In genomic region chr6:149134531-149134933, GRCh38 we compare ENCODE assay signal across 26 cellular contexts.
A peak's percentile ranks its signal among the peaks of the same experiment; 100 is the strongest.
DNase-seq lines count a peak whose midpoint lies in the region; ATAC-seq, FAIRE-seq and TF ChIP-seq lines count a peak whose summit lies in the region.
"Had no signal": no experiment of that assay in that cellular context is flagged by ENCODE, and none has a peak within 500 bp of the region (broad histone marks: within the 10 kb centered on the region; RNA-seq: fewer than 3 reads in every experiment).

No MANE protein-coding gene starts in this region.

- H2BK15ac ChIP-seq in IMR-90 (ENCODE audit: low read depth, low read length) = no peak overlapping the region

- no peak for FAIRE-seq in K562 (lab: Jason Lieb, UNC)
- FAIRE-seq: GM18507 had no signal

- intact Hi-C loops in IMR-90 (cut with micrococcal nuclease) (no loop called here), K562 (cut with micrococcal nuclease) (no loop called here)

- no peaks in the 10 kb centered on the region for H3K9me2 ChIP-seq in hepatocyte (replicated peaks; ENCODE audit: insufficient read depth)

- no peak overlapping the region for H4K5ac ChIP-seq in IMR-90 (ENCODE audit: low read depth, low read length)

- H3K23ac ChIP-seq in IMR-90 (ENCODE audit: low read depth, low read length) = no peak overlapping the region

- H3K14ac ChIP-seq in IMR-90 (replicated peaks; ENCODE audit: low read depth, low read length) = no peak overlapping the region

- H3K4ac ChIP-seq in IMR-90 (ENCODE audit: low read depth, low read length) = no peak overlapping the region

- in situ Hi-C loops in IMR-90 (cut with MboI; ENCODE audit: low sequenced_read_pairs) = no loop called here
- in situ Hi-C loops in K562 (cut with MboI) = no loop called here

- no peak overlapping the region for H2BK5ac ChIP-seq in IMR-90 (ENCODE audit: low read depth, low read length, poor library complexity, severe bottlenecking)

- H3K79me2 ChIP-seq in K562 (ENCODE audit: control insufficient read depth, insufficient read depth, low read length) (no peaks in the 10 kb centered on the region), hepatocyte (no peaks in the 10 kb centered on the region)

- H3K79me1 ChIP-seq in IMR-90 (ENCODE audit: low read depth in 1 of 2, low read length in 2 of 2) = no peaks in the 10 kb centered on the region

- H3K18ac ChIP-seq in IMR-90 (ENCODE audit: low read depth, low read length) = no peak overlapping the region

- no peak overlapping the region for H4K91ac ChIP-seq in IMR-90 (ENCODE audit: insufficient read depth, low read depth, low read length)

- CTCF ChIA-PET in IMR-90 (lab: Yijun Ruan, JAX) (no interaction called here), K562 (lab: Yijun Ruan, JAX; ENCODE audit: low intra/inter-chr PET ratio) (no interaction called here)

- TF ChIP-seq CTCF in IMR-90 (conservative IDR thresholded peaks at IDR 0.05; ENCODE audit: low read depth, low read length) = no peak
- no peak for TF ChIP-seq CTCF in K562 (IDR thresholded peaks at IDR 0.05 in 2 of 3, conservative IDR thresholded peaks at IDR 0.05 in 1 of 3; ENCODE audit: insufficient read depth in 2 of 3, low read depth in 1 of 3, low read length in 3 of 3)
- no peak for TF ChIP-seq CTCF in hepatocyte (IDR thresholded peaks at IDR 0.05; ENCODE audit: poor library complexity)

- H2AK5ac ChIP-seq in IMR-90 (ENCODE audit: low read depth, low read length) = no peak overlapping the region

- DNase-seq in DMS53 (lab: John Stamatoyannopoulos, UW) = peak; percentile 13
- peak; percentile 36 for DNase-seq in IMR-90
- no peak for DNase-seq in K562 (ENCODE audit: extremely low read depth in 1 of 4, low spot score in 3 of 4)
- no peak for DNase-seq in hepatocyte (ENCODE audit: low spot score)
- DNase-seq in HUDEP-2 (lab: John Stamatoyannopoulos, UW; ENCODE audit: unreplicated experiment in 76 of 76) = no peak
- DNase-seq in amygdala (lab: John Stamatoyannopoulos, UW) = no peak
- no peak for DNase-seq in OCI-M2 (lab: John Stamatoyannopoulos, UW; ENCODE audit: unreplicated experiment)
- no peak for DNase-seq in GM19240 (ENCODE audit: insufficient read length, low spot score)
- DNase-seq: activated CD8-positive, alpha-beta T cell treated with anti-CD3 and anti-CD28 coated beads, Interleukin-2, amount 10 ng/mL, durations not matched to agents 7 days and 5 days; activated naive CD4-positive, alpha-beta T cell treated with Interleukin-2 at 50 U/mL for 16 hours; activated T-cell treated with anti-CD3 and anti-CD28 coated beads, Interleukin-2, amount 50 U/mL, for 1 hour; aorta; effector CD8-positive, alpha-beta T cell; hippocampal formation; islet precursor cell; MM.1S; NCI-H1694; NCI-H226; SJCRH30; spleen; stimulated activated CD4-positive, alpha-beta T cell treated with anti-CD3 and anti-CD28 coated beads, Interleukin-4, amount 100 ng/mL, for 24 hours; trophoblast cell had no signal

- H4K20me1 ChIP-seq in IMR-90 (ENCODE audit: insufficient read depth, low read length) (no peaks in the 10 kb centered on the region), K562 (replicated peaks; ENCODE audit: control insufficient read depth, insufficient read depth, low read length) (no peaks in the 10 kb centered on the region), hepatocyte (ENCODE audit: insufficient read depth, poor library complexity, severe bottlenecking) (no peaks in the 10 kb centered on the region)

- H3K4me3 ChIP-seq in IMR-90 (ENCODE audit: insufficient read depth, low read depth, low read length) (no peak overlapping the region), K562 (no peak overlapping the region), hepatocyte (no peak overlapping the region)
- H3K4me3 ChIP-seq: esophagus muscularis mucosa, SJCRH30, spleen had no signal

- no peak for TF ChIP-seq EP300 in K562 (IDR thresholded peaks at IDR 0.05; ENCODE audit: low read length)

- TF ChIP-seq RAD21 in IMR-90 (IDR thresholded peaks at IDR 0.05; ENCODE audit: low read length) = no peak
- TF ChIP-seq RAD21 in K562 (CRISPR knock-in tag; conservative IDR thresholded peaks at IDR 0.05 in 1 of 2, IDR thresholded peaks at IDR 0.05 in 1 of 2) = no peak

- TF ChIP-seq POLR2A in IMR-90 (IDR thresholded peaks at IDR 0.05; ENCODE audit: low read depth, low read length) = no peak
- no peak for TF ChIP-seq POLR2A in K562 (conservative IDR thresholded peaks at IDR 0.05)

- no peaks in the 10 kb centered on the region for H3K36me3 ChIP-seq in IMR-90 (ENCODE audit: control insufficient read depth, insufficient read depth, low read length)
- H3K36me3 ChIP-seq in K562 (ENCODE audit: control insufficient read depth, insufficient read depth, low read length) = no peaks in the 10 kb centered on the region
- H3K36me3 ChIP-seq in hepatocyte (replicated peaks; ENCODE audit: insufficient read depth, low read depth) = no peaks in the 10 kb centered on the region
- H3K36me3 ChIP-seq: esophagus muscularis mucosa, SJCRH30, spleen had no signal

- POLR2A ChIA-PET in IMR-90 (lab: Charles Lee; ENCODE audit: unreplicated experiment) (no interaction called here), K562 (lab: Yijun Ruan, JAX) (no interaction called here)

- no TSS peak for BruUV-seq in IMR-90 (replicated peaks; lab: Mats Ljungman, UMichigan)
- BruUV-seq in K562 (replicated peaks; lab: Mats Ljungman, UMichigan) = no TSS peak

- H4K8ac ChIP-seq in IMR-90 (ENCODE audit: low read depth in 2 of 2, low read length in 2 of 2) = no peak overlapping the region

- H3K4me1 ChIP-seq in IMR-90 (ENCODE audit: control insufficient read depth, insufficient read depth, low read length) = peaks cover 3% of the 10 kb centered on the region
- H3K4me1 ChIP-seq in K562 (replicated peaks in 1 of 2; ENCODE audit: control insufficient read depth in 2 of 2, insufficient read depth in 2 of 2, low read length in 2 of 2) = peaks cover 16 to 45% of the 10 kb centered on the region in 2 experiments
- no peaks in the 10 kb centered on the region for H3K4me1 ChIP-seq in hepatocyte (ENCODE audit: insufficient read depth)
- H3K4me1 ChIP-seq: esophagus muscularis mucosa, SJCRH30 had no signal

- H3K9ac ChIP-seq in IMR-90 (ENCODE audit: low read depth, low read length) (no peak overlapping the region), K562 (ENCODE audit: insufficient read depth in 1 of 2, low read depth in 2 of 2, low read length in 2 of 2) (no peak overlapping the region)

- WGBS in IMR-90 (ENCODE audit: extremely low coverage in 2 of 2, insufficient read length in 1 of 2), 2 experiments = 0% methylated on average over 1 of the region's 4 CpGs; no CpG with 5 or more reads in 1 of the 2 experiments
- WGBS in K562 (ENCODE audit: insufficient coverage, low coverage, missing lambda C conversion rate) = 33% methylated on average over 4 of the region's 4 CpGs
- WGBS in hepatocyte (ENCODE audit: low lambda C conversion rate, missing lambda C conversion rate) = 32% methylated on average over 4 of the region's 4 CpGs

- no peak overlapping the region for H2AK9ac ChIP-seq in IMR-90 (replicated peaks; ENCODE audit: low read depth, low read length, poor library complexity)

- H3K9me1 ChIP-seq in IMR-90 (ENCODE audit: insufficient read depth, low read length) (no peaks in the 10 kb centered on the region), K562 (ENCODE audit: control insufficient read depth, insufficient read depth, low read length) (no peaks in the 10 kb centered on the region)

- peaks cover 7% of the 10 kb centered on the region for H3K27me3 ChIP-seq in IMR-90 (ENCODE audit: control insufficient read depth, insufficient read depth, low read length)
- no peaks in the 10 kb centered on the region for H3K27me3 ChIP-seq in K562 (ENCODE audit: control insufficient read depth in 2 of 2, insufficient read depth in 2 of 2, low read length in 2 of 2)
- H3K27me3 ChIP-seq in hepatocyte = no peaks in the 10 kb centered on the region
- H3K27me3 ChIP-seq: esophagus muscularis mucosa, SJCRH30, spleen had no signal

- dilution Hi-C loops in IMR-90 (cut with HindIII; ENCODE audit: low sequenced_read_pairs, unreplicated experiment) = no loop called here

- H2BK120ac ChIP-seq in IMR-90 (ENCODE audit: low read depth, low read length) = no peak overlapping the region

- H2AFZ ChIP-seq in IMR-90 (replicated peaks; ENCODE audit: low read length, poor library complexity) (no peak overlapping the region), K562 (ENCODE audit: low read depth, low read length) (peak overlapping the region; percentile 11), hepatocyte (no peak overlapping the region)

- H3K9me3 ChIP-seq in IMR-90 (ENCODE audit: control insufficient read depth, insufficient read depth, low read length) (no peaks in the 10 kb centered on the region), K562 (replicated peaks; ENCODE audit: control insufficient read depth, insufficient read depth, low read depth, low read length) (no peaks in the 10 kb centered on the region), hepatocyte (ENCODE audit: low read depth) (no peaks in the 10 kb centered on the region)
- H3K9me3 ChIP-seq: esophagus muscularis mucosa, SJCRH30, spleen had no signal

- ATAC-seq in IMR-90 (ENCODE audit: low read depth) = no peak
- ATAC-seq in K562 = no peak
- ATAC-seq: activated CD8-positive, alpha-beta T cell treated with anti-CD3 and anti-CD28 coated beads, Interleukin-2, amount 10 ng/mL, durations not matched to agents 7 days and 5 days; HCT116; WTC11 had no signal

- H3K27ac ChIP-seq in IMR-90 (ENCODE audit: insufficient read depth, low read length) = no peak overlapping the region
- H3K27ac ChIP-seq in K562 (ENCODE audit: extremely low read depth, low read depth, low read length) = no peak overlapping the region
- peak overlapping the region; percentile 26 for H3K27ac ChIP-seq in hepatocyte
- H3K27ac ChIP-seq: esophagus muscularis mucosa, SJCRH30, spleen had no signal

- no peak overlapping the region for H3K56ac ChIP-seq in IMR-90 (ENCODE audit: extremely low read depth, insufficient read depth, low read length)

- no peak overlapping the region for H2BK20ac ChIP-seq in IMR-90 (ENCODE audit: low read depth, low read length)

- H3K4me2 ChIP-seq in IMR-90 (ENCODE audit: low read depth, low read length) (no peak overlapping the region), K562 (ENCODE audit: insufficient read depth, low read length) (no peak overlapping the region), hepatocyte (peak overlapping the region; percentile 26)

TF ChIP-seq in IMR-90, 13 proteins besides CTCF, POLR2A, EP300 and RAD21 (continues in another document):
- TF ChIP-seq MXI1 (IDR thresholded peaks at IDR 0.05; ENCODE audit: borderline replicate concordance, low read depth, low read length) (no peak), MAFK (IDR thresholded peaks at IDR 0.05; ENCODE audit: low read depth, low read length) (no peak), SMC3 (IDR thresholded peaks at IDR 0.05; ENCODE audit: low read depth, low read length) (no peak), NFE2L2 (IDR thresholded peaks at IDR 0.05; ENCODE audit: low read depth, low read length) (no peak), RFX5 (IDR thresholded peaks at IDR 0.05; ENCODE audit: low read depth, low read length) (no peak)

TF ChIP-seq in K562, 482 proteins besides CTCF, POLR2A, EP300 and RAD21:
- TF ChIP-seq KDM2B (CRISPR knock-in tag; IDR thresholded peaks at IDR 0.05) (no peak), FOXA3 (CRISPR knock-in tag; conservative IDR thresholded peaks at IDR 0.05 in 1 of 2, IDR thresholded peaks at IDR 0.05 in 1 of 2) (peak in 1 of 2 experiments; percentile 50; a peak in 1 of 4 replicates), HMG20A (CRISPR knock-in tag; conservative IDR thresholded peaks at IDR 0.05) (no peak)

Comparison
In these comparisons a context has a peak if more than half of its experiments do, and no peak if none do; other contexts are left out.
1. DNase-seq: peak in DMS53 (single experiment) and IMR-90 (single experiment); none in K562 (0 of 4), hepatocyte (single experiment), HUDEP-2 (0 of 76), amygdala (0 of 56), OCI-M2 (single experiment) and GM19240 (single experiment).